ENCODE assay signal across 25 cellular contexts in genomic region chr2:121069434-121069969, GRCh38.
DNase-seq lines count a peak whose midpoint lies in the region; ATAC-seq, FAIRE-seq and TF ChIP-seq lines count a peak whose summit lies in the region.
"Had no signal": no experiment of that assay in that cellular context is flagged by ENCODE, and none has a peak within 500 bp of the region (broad histone marks: within the 10 kb centered on the region; RNA-seq: fewer than 3 reads in every experiment).

No MANE protein-coding gene starts in this region.

- no peak overlapping the region for H2BK120ac ChIP-seq in neuronal stem cell (ENCODE audit: low read depth, low read length)

- H2AFZ ChIP-seq in K562 (ENCODE audit: low read depth, low read length) (no peak overlapping the region), neuronal stem cell (ENCODE audit: low read length) (no peak overlapping the region)

- H3K27me3 ChIP-seq in SJCRH30 (no peaks in the 10 kb centered on the region), K562 (ENCODE audit: control insufficient read depth in 2 of 2, insufficient read depth in 2 of 2, low read length in 2 of 2) (peaks cover 0 to 57% of the 10 kb centered on the region in 2 experiments; a peak in 4 of 5 replicates), neuronal stem cell (ENCODE audit: control insufficient read depth in 3 of 3, insufficient read depth in 3 of 3, low read depth in 1 of 3, low read length in 3 of 3) (peaks cover 0 to 30% (median 5%) of the 10 kb centered on the region in 3 experiments)
- H3K27me3 ChIP-seq: BE2C had no signal

- H3K18ac ChIP-seq in neuronal stem cell (ENCODE audit: low read length) = no peak overlapping the region

- peaks cover 2% of the 10 kb centered on the region for H3K9me1 ChIP-seq in K562 (ENCODE audit: control insufficient read depth, insufficient read depth, low read length)

- H4K8ac ChIP-seq in neuronal stem cell (ENCODE audit: low read depth, low read length) = no peak overlapping the region

- under 1% methylated on average over 18 of the region's 18 CpGs for WGBS in K562 (ENCODE audit: insufficient coverage, low coverage, missing lambda C conversion rate)
- no CpG with 5 or more reads among the region's 18 CpGs for WGBS in neuronal stem cell (ENCODE audit: extremely low coverage in 2 of 2, insufficient read length in 2 of 2, insufficient replicate concordance in 1 of 2), 2 donors

- no peak overlapping the region for H2BK5ac ChIP-seq in neuronal stem cell (ENCODE audit: low read length)

- POLR2A ChIA-PET in K562 (lab: Yijun Ruan, JAX) = no interaction called here

- H3K4me1 ChIP-seq in SJCRH30 = peaks cover 33% of the 10 kb centered on the region
- H3K4me1 ChIP-seq in K562 (replicated peaks in 1 of 2; ENCODE audit: control insufficient read depth in 2 of 2, insufficient read depth in 2 of 2, low read length in 2 of 2) = peaks cover 0 to 9% of the 10 kb centered on the region in 2 experiments; a peak in 2 of 5 replicates
- H3K4me1 ChIP-seq in neuronal stem cell (ENCODE audit: control insufficient read depth in 2 of 2, insufficient read depth in 1 of 2, low read depth in 1 of 2, low read length in 2 of 2) = peaks cover under 1 to 2% of the 10 kb centered on the region in 2 donors
- H3K4me1 ChIP-seq: BE2C had no signal

- H3K14ac ChIP-seq in neuronal stem cell (ENCODE audit: low read length) = no peak overlapping the region

- no peak overlapping the region for H2BK12ac ChIP-seq in neuronal stem cell (ENCODE audit: low read length)

- TF ChIP-seq CTCF in K562 (IDR thresholded peaks at IDR 0.05 in 2 of 3, conservative IDR thresholded peaks at IDR 0.05 in 1 of 3; ENCODE audit: insufficient read depth in 2 of 3, low read depth in 1 of 3, low read length in 3 of 3) = no peak

- no peak overlapping the region for H2AK5ac ChIP-seq in neuronal stem cell (ENCODE audit: low read depth, low read length)

- TF ChIP-seq RAD21 in K562 (CRISPR knock-in tag; conservative IDR thresholded peaks at IDR 0.05 in 1 of 2, IDR thresholded peaks at IDR 0.05 in 1 of 2) = no peak

- no peak overlapping the region for H2BK15ac ChIP-seq in neuronal stem cell (ENCODE audit: low read length)

- intact Hi-C loops in K562 (cut with micrococcal nuclease) = loop anchor here (5.0 kb wide), 1 partner anchor 117 kb away; no protein-coding TSS in a partner anchor

- in situ Hi-C loops in K562 (cut with MboI) = no loop called here

- no peak overlapping the region for H3K4ac ChIP-seq in neuronal stem cell (ENCODE audit: low read length)

- H4K91ac ChIP-seq in neuronal stem cell (ENCODE audit: low read depth, low read length, poor library complexity) = no peak overlapping the region

- no peak for FAIRE-seq in K562 (lab: Jason Lieb, UNC)
- FAIRE-seq: A204.1, GM12878, GM12892, GM18507 had no signal

- no peaks in the 10 kb centered on the region for H3K36me3 ChIP-seq in SJCRH30
- no peaks in the 10 kb centered on the region for H3K36me3 ChIP-seq in K562 (ENCODE audit: control insufficient read depth, insufficient read depth, low read length)
- H3K36me3 ChIP-seq in neuronal stem cell (replicated peaks in 1 of 2; ENCODE audit: control insufficient read depth in 2 of 2, insufficient read depth in 2 of 2, low read length in 2 of 2) = no peaks in the 10 kb centered on the region
- H3K36me3 ChIP-seq: BE2C, BLaER1 had no signal

- no TSS peak for BruUV-seq in K562 (replicated peaks; lab: Mats Ljungman, UMichigan)

- TF ChIP-seq EP300 in K562 (IDR thresholded peaks at IDR 0.05; ENCODE audit: low read length) = no peak

- H3K4me2 ChIP-seq in K562 (ENCODE audit: insufficient read depth, low read length) (no peak overlapping the region), neuronal stem cell (ENCODE audit: insufficient read depth, low read length, poor library complexity, severe bottlenecking) (no peak overlapping the region)
- H3K4me2 ChIP-seq: BLaER1 had no signal

- ATAC-seq in K562 = no peak
- ATAC-seq in HG03159 (IDR thresholded peaks at IDR 0.05; ENCODE audit: unreplicated experiment) = no peak
- ATAC-seq: GM12878 had no signal

- peaks cover 16% of the 10 kb centered on the region for H4K20me1 ChIP-seq in K562 (replicated peaks; ENCODE audit: control insufficient read depth, insufficient read depth, low read length)

- H3K9ac ChIP-seq in K562 (ENCODE audit: insufficient read depth in 1 of 2, low read depth in 2 of 2, low read length in 2 of 2) (no peak overlapping the region), neuronal stem cell (ENCODE audit: low read depth, low read length, poor library complexity) (peak overlapping the region; percentile 24)
- H3K9ac ChIP-seq: BLaER1 had no signal

- H3K79me1 ChIP-seq in neuronal stem cell (ENCODE audit: low read depth, low read length) = no peaks in the 10 kb centered on the region

- H3K23ac ChIP-seq in neuronal stem cell (ENCODE audit: low read depth, low read length, poor library complexity) = no peak overlapping the region

- H3K9me3 ChIP-seq in SJCRH30 (replicated peaks) (no peaks in the 10 kb centered on the region), K562 (replicated peaks; ENCODE audit: control insufficient read depth, insufficient read depth, low read depth, low read length) (no peaks in the 10 kb centered on the region), neuronal stem cell (replicated peaks in 1 of 2; ENCODE audit: control insufficient read depth in 2 of 2, insufficient read depth in 1 of 2, low read depth in 1 of 2, low read length in 2 of 2) (no peaks in the 10 kb centered on the region)
- H3K9me3 ChIP-seq: BE2C, BLaER1 had no signal

- H3K4me3 ChIP-seq in SJCRH30 (no peak overlapping the region), K562 (no peak overlapping the region), neuronal stem cell (ENCODE audit: low read length in 2 of 2) (no peak overlapping the region)
- H3K4me3 ChIP-seq: BLaER1, GM12878 had no signal

- peak overlapping the region; percentile 69 for H3K27ac ChIP-seq in SJCRH30
- H3K27ac ChIP-seq in K562 (ENCODE audit: extremely low read depth, low read depth, low read length) = no peak overlapping the region
- H3K27ac ChIP-seq in neuronal stem cell (replicated peaks; ENCODE audit: low read length) = no peak overlapping the region
- H3K27ac ChIP-seq: BLaER1 had no signal

- no peaks in the 10 kb centered on the region for H3K79me2 ChIP-seq in K562 (ENCODE audit: control insufficient read depth, insufficient read depth, low read length)

- CTCF ChIA-PET in K562 (lab: Yijun Ruan, JAX; ENCODE audit: low intra/inter-chr PET ratio) = interaction anchor here (2.4 kb wide), 1 partner anchor 374 kb away, joined by 29 read pairs; no protein-coding TSS in a partner anchor

- TF ChIP-seq POLR2A in K562 (conservative IDR thresholded peaks at IDR 0.05) = no peak

- peak in 1 of 2 experiments; percentile 32 for DNase-seq in SJCRH30
- no peak for DNase-seq in K562 (ENCODE audit: extremely low read depth in 1 of 4, low spot score in 3 of 4)
- no peak for DNase-seq in neuronal stem cell (ENCODE audit: low spot score)
- DNase-seq in T1000 (lab: John Stamatoyannopoulos, UW) = no peak
- DNase-seq in T-helper 9 cell = no peak
- DNase-seq: 8988T; ACHN; BE2C; C1 segment of cervical spinal cord; CD4-positive, alpha-beta memory T cell; CD4-positive, CD25-positive, alpha-beta regulatory T cell; CD8-positive, alpha-beta memory T cell; COR-L47; DMS 273 treated with DMSO at 0.1 percent for 48 hours; DMS153; DMS53; DND-41; EL; GDM1 had no signal

TF ChIP-seq in K562, 482 proteins besides CTCF, POLR2A, EP300 and RAD21:
- no peak for TF ChIP-seq FOSL1 (tag; conservative IDR thresholded peaks at IDR 0.05)
- no peak for TF ChIP-seq MAFG (tag; conservative IDR thresholded peaks at IDR 0.05)
- TF ChIP-seq PHF8 (IDR thresholded peaks at IDR 0.05; ENCODE audit: borderline replicate concordance, low read length) = no peak
- TF ChIP-seq CTBP1 (IDR thresholded peaks at IDR 0.05; ENCODE audit: borderline replicate concordance) = no peak
- peak; percentile 73 for TF ChIP-seq RBM25 (IDR thresholded peaks at IDR 0.05; ENCODE audit: low read depth, low read length, severe bottlenecking)
